ENCODE assay signal across 23 cellular contexts in genomic region chr10:104388830-104389229, GRCh38. TPM values are rescaled to one million over a fixed set of nuclear protein-coding genes. Genes with fewer than 3 reads are reported as not detected.
DNase-seq lines count a peak whose midpoint lies in the region; ATAC-seq and TF ChIP-seq lines count a peak whose summit lies in the region.
"Had no signal": no experiment of that assay in that cellular context is flagged by ENCODE, and none has a peak within 500 bp of the region (broad histone marks: within the 10 kb centered on the region; RNA-seq: fewer than 3 reads in every experiment).

No MANE protein-coding gene starts in this region.

- peak overlapping the region; percentile 35 for H3K4me3 ChIP-seq in MM.1S (ENCODE audit: low read length)
- H3K4me3 ChIP-seq: A549; BLaER1 treated with 17β-estradiol and CSF1 and Interleukin-3, amounts not matched to agents 10 nM and 100 nM; GM12878; GM23248 had no signal

- peaks cover 31% of the 10 kb centered on the region for H3K4me1 Mint-ChIP-seq in T-helper 17 cell

- H3K9me3 ChIP-seq in MM.1S (replicated peaks; ENCODE audit: insufficient read depth, low read length) (no peaks in the 10 kb centered on the region), T-helper 17 cell (ENCODE audit: control insufficient read depth, low read length, poor library complexity, severe bottlenecking) (no peaks in the 10 kb centered on the region)
- H3K9me3 ChIP-seq: A549; BE2C; BLaER1 treated with 17β-estradiol and CSF1 and Interleukin-3, amounts not matched to agents 10 nM and 100 nM had no signal

- H3K36me3 ChIP-seq in MM.1S (replicated peaks; ENCODE audit: insufficient read depth, low read length) = no peaks in the 10 kb centered on the region
- H3K36me3 ChIP-seq: BE2C; BLaER1 treated with 17β-estradiol and CSF1 and Interleukin-3, amounts not matched to agents 10 nM and 100 nM had no signal

- no peaks in the 10 kb centered on the region for H3K27me3 ChIP-seq in MM.1S (replicated peaks; ENCODE audit: insufficient read depth, low read length)
- H3K27me3 ChIP-seq: BE2C; BLaER1 treated with 17β-estradiol and CSF1 and Interleukin-3, amounts not matched to agents 10 nM and 100 nM had no signal

- H3F3A ChIP-seq in MM.1S (ENCODE audit: insufficient read depth, low read length) = no peaks in the 10 kb centered on the region

- intact Hi-C loops in Right ventricle myocardium superior (cut with DNase I) = no loop called here
- intact Hi-C loops in left cardiac atrium (cut with DNase I) = no loop called here

- H3K79me2 ChIP-seq in MM.1S (ENCODE audit: low read length) = no peaks in the 10 kb centered on the region

- H3K4me3 Mint-ChIP-seq in T-helper 17 cell = peak overlapping the region; percentile 9
- H3K4me3 Mint-ChIP-seq: CD14-positive monocyte; CD4-positive, alpha-beta T cell had no signal

- peaks cover 3% of the 10 kb centered on the region for H3K36me3 Mint-ChIP-seq in T-helper 17 cell (ENCODE audit: low read depth)
- H3K36me3 Mint-ChIP-seq: CD14-positive monocyte had no signal

- H3K27ac ChIP-seq in MM.1S (ENCODE audit: low read length) = peak overlapping the region; percentile 29; the same call in 1 of the 2 replicates
- H3K27ac ChIP-seq: A549; BLaER1 treated with 17β-estradiol and CSF1 and Interleukin-3, amounts not matched to agents 10 nM and 100 nM; GM23248 had no signal

- peak; percentile 67 for ATAC-seq in Right ventricle myocardium superior (ENCODE audit: poor library complexity)
- no peak for ATAC-seq in left cardiac atrium
- ATAC-seq in T-helper 17 cell = no peak
- ATAC-seq in HG02588 (IDR thresholded peaks at IDR 0.05; ENCODE audit: unreplicated experiment) = no peak
- ATAC-seq: A549 had no signal

- H3K4me1 ChIP-seq in MM.1S (ENCODE audit: low read length) = peaks cover 20% of the 10 kb centered on the region
- H3K4me1 ChIP-seq: BE2C had no signal

- no peak overlapping the region for H3K27ac Mint-ChIP-seq in T-helper 17 cell
- H3K27ac Mint-ChIP-seq: CD14-positive monocyte; CD4-positive, alpha-beta T cell had no signal

- H3K27me3 Mint-ChIP-seq in T-helper 17 cell = peaks cover 4% of the 10 kb centered on the region

- H3K9ac ChIP-seq in MM.1S (ENCODE audit: low read length) = no peak overlapping the region; the same call in 1 of the 2 replicates
- H3K9ac ChIP-seq: BLaER1 treated with 17β-estradiol and CSF1 and Interleukin-3, amounts not matched to agents 10 nM and 100 nM; GM23248 had no signal

- no peaks in the 10 kb centered on the region for H4K20me1 ChIP-seq in MM.1S (ENCODE audit: insufficient read depth, low read length)
- H4K20me1 ChIP-seq: BLaER1 treated with 17β-estradiol and CSF1 and Interleukin-3, amounts not matched to agents 10 nM and 100 nM had no signal

- DNase-seq in Right ventricle myocardium superior = no peak
- DNase-seq in left cardiac atrium = no peak
- no peak for DNase-seq in MM.1S
- no peak for DNase-seq in T-helper 17 cell
- DNase-seq in activated naive CD4-positive, alpha-beta T cell treated with anti-CD3 and anti-CD28 coated beads, Interleukin-2, amount 50 U/mL, for 16 hours = no peak
- DNase-seq: 8988T; ACHN; AML-193; BE2C; CD4-positive, alpha-beta T cell; CD8-positive, alpha-beta memory T cell; DMS 273 treated with DMSO at 0.1 percent for 48 hours; DMS79; EL; GDM1; GM23248; H7; HCEC 1CT had no signal

- no peaks in the 10 kb centered on the region for H3K9me2 ChIP-seq in MM.1S (replicated peaks; ENCODE audit: insufficient read depth, low read length)

- peak overlapping the region; percentile 51 for H3K4me2 ChIP-seq in MM.1S (ENCODE audit: low read depth, low read length)
- H3K4me2 ChIP-seq: A549; BLaER1 treated with 17β-estradiol and CSF1 and Interleukin-3, amounts not matched to agents 10 nM and 100 nM had no signal

- TF ChIP-seq CTCF in MM.1S (IDR thresholded peaks at IDR 0.05; ENCODE audit: low read length) = no peak

- H2AFZ ChIP-seq in MM.1S (ENCODE audit: low read length) = peak overlapping the region; percentile 47; the same call in 1 of the 2 replicates
- H2AFZ ChIP-seq: GM23248 had no signal

RNA-seq across cellular contexts. Expression of gene CFAP58, which starts 35.2 kb away (rescaled TPM):
- 2.2 TPM for total RNA-seq in Right ventricle myocardium superior
- total RNA-seq in left cardiac atrium = 1 to 10 TPM; 2.4 to 3.8 TPM
- not detected for total RNA-seq in T-helper 17 cell
- total RNA-seq: CD4-positive, alpha-beta T cell had no signal

RNA-seq across cellular contexts. Expression of gene ITPRIP, which starts 50.6 kb away (rescaled TPM):
- 29.1 TPM for total RNA-seq in Right ventricle myocardium superior
- total RNA-seq in left cardiac atrium = 10 to 100 TPM; 45.4 to 90.7 TPM
- 10 to 100 TPM; 30.6 to 47.1 TPM for total RNA-seq in T-helper 17 cell
